ENCODE assay signal across 8 cellular contexts in the genomic region with DNA sequence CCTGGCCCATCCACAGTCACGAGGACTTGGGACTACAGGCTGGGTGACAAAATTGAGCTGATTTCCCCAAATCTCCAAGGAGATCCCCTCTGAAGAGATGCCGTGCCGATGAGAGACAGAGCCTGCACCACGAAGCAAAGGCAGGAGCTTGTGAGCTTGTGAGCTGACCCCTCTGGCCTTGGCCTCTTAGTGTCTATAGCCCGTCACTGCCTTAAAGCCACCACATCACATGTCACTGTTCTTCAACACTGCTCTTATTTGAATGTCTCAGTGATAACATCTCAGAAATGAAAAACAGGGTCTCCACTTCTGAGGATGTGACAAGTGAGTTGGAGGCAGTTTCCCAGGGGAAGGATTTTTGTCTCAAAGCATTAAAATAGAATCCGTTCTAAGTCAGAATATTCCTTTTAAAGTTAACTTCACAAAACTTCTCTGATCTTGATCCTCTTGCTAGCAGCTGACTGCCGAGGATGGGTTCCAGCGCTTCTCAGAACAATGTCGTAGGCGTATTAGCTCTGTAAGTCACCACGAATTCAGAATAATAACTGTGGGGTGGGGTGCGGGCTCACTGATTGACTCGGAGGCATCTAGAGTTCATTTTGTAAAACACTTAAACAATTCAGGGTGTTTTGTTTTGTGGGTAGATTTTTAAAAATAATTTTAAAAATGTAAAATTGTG. TPM values are rescaled to one million over a fixed set of nuclear protein-coding genes. Genes with fewer than 3 reads are reported as not detected.
DNase-seq lines count a peak whose midpoint lies in the region; ATAC-seq and TF ChIP-seq lines count a peak whose summit lies in the region.

No MANE protein-coding gene starts in this region.

- H3K27me3 ChIP-seq in CD8-positive, alpha-beta memory T cell (ENCODE audit: insufficient read depth, low read length, poor library complexity, severe bottlenecking) = no peaks in the 10 kb centered on the region
- H3K27me3 ChIP-seq in suprapubic skin = no peaks in the 10 kb centered on the region

- peak overlapping the region; percentile 62 to 84 (median 81) for H3K4me3 Mint-ChIP-seq in CD8-positive, alpha-beta memory T cell
- H3K4me3 Mint-ChIP-seq in mesothelial cell of epicardium = no peak overlapping the region

- H3K4me3 ChIP-seq in CD8-positive, alpha-beta memory T cell (ENCODE audit: low read length) = peak overlapping the region; percentile 27
- H3K4me3 ChIP-seq in suprapubic skin = no peak overlapping the region

- H3K27ac Mint-ChIP-seq in CD8-positive, alpha-beta memory T cell = peak overlapping the region; percentile 80 to 98 (median 94)
- H3K27ac Mint-ChIP-seq in mesothelial cell of epicardium = peak overlapping the region; percentile 4

- H3K27me3 Mint-ChIP-seq in CD8-positive, alpha-beta memory T cell = no peaks in the 10 kb centered on the region
- H3K27me3 Mint-ChIP-seq in mesothelial cell of epicardium (ENCODE audit: low read depth) = no peaks in the 10 kb centered on the region

- no peaks in the 10 kb centered on the region for H3K9me3 Mint-ChIP-seq in CD8-positive, alpha-beta memory T cell
- H3K9me3 Mint-ChIP-seq in mesothelial cell of epicardium = no peaks in the 10 kb centered on the region

- H3K27ac ChIP-seq in CD8-positive, alpha-beta memory T cell (ENCODE audit: low read depth, low read length) = peak overlapping the region; percentile 52
- peak overlapping the region; percentile 63 for H3K27ac ChIP-seq in suprapubic skin

- peaks cover 84% of the 10 kb centered on the region for H3K4me1 ChIP-seq in CD8-positive, alpha-beta memory T cell (ENCODE audit: insufficient read depth, low read length)
- no peaks in the 10 kb centered on the region for H3K4me1 ChIP-seq in suprapubic skin

- CTCF ChIA-PET in CD8-positive, alpha-beta memory T cell (lab: Charles Lee) = interaction anchor here (0.6 to 2.3 kb wide), 10 partner anchors 8 to 75 kb away, joined by 3 to 7 read pairs (median 3); no protein-coding TSS in a partner anchor

- WGBS in suprapubic skin = 69% methylated on average over 9 of the region's 13 CpGs

- H3K36me3 Mint-ChIP-seq in CD8-positive, alpha-beta memory T cell = peaks cover 0 to 12% (median 7%) of the 10 kb centered on the region in 3 donors
- no peaks in the 10 kb centered on the region for H3K36me3 Mint-ChIP-seq in mesothelial cell of epicardium

- TF ChIP-seq POLR2A in suprapubic skin (IDR thresholded peaks at IDR 0.05) = no peak

- no peaks in the 10 kb centered on the region for H3K9me3 ChIP-seq in CD8-positive, alpha-beta memory T cell (ENCODE audit: low read length)
- H3K9me3 ChIP-seq in suprapubic skin = no peaks in the 10 kb centered on the region

- POLR2A ChIA-PET in CD8-positive, alpha-beta memory T cell (lab: Charles Lee) = interaction anchor here (1.0 to 1.5 kb wide), 5 partner anchors 9 to 38 kb away, joined by 3 to 13 read pairs (median 5); a partner anchor contains a TSS

- peak; percentile 33 for ATAC-seq in HG03378 (IDR thresholded peaks at IDR 0.05; ENCODE audit: unreplicated experiment)

- no peak for TF ChIP-seq CTCF in mesothelial cell of epicardium (IDR thresholded peaks at IDR 0.05; ENCODE audit: unreplicated experiment)
- no peak for TF ChIP-seq CTCF in suprapubic skin (IDR thresholded peaks at IDR 0.05)

- H3K4me1 Mint-ChIP-seq in CD8-positive, alpha-beta memory T cell = peaks cover 84 to 96% (median 96%) of the 10 kb centered on the region in 3 donors
- peaks cover 27% of the 10 kb centered on the region for H3K4me1 Mint-ChIP-seq in mesothelial cell of epicardium

- DNase-seq in CD8-positive, alpha-beta memory T cell = peak in 4 of 5 donors; percentile 19 to 60 (median 29)
- DNase-seq in activated T-helper 9 cell treated with anti-CD3 and anti-CD28 coated beads, Interleukin-2, amount 50 U/mL, for 16 hours (ENCODE audit: low read depth) = peak; percentile 67
- DNase-seq in mesothelial cell of epicardium (ENCODE audit: low spot score in 2 of 2, unreplicated experiment in 2 of 2) (no peak), suprapubic skin (ENCODE audit: low spot score in 2 of 2) (no peak), NK-92 (lab: John Stamatoyannopoulos, UW; ENCODE audit: unreplicated experiment) (no peak), NCI-H128 (lab: John Stamatoyannopoulos, UW; ENCODE audit: unreplicated experiment) (no peak), SIG-M5 treated with dmso at 0.1 percent for 504 hours (lab: John Stamatoyannopoulos, UW; ENCODE audit: unreplicated experiment) (no peak)

- no peak for TF ChIP-seq EP300 in suprapubic skin (IDR thresholded peaks at IDR 0.05)

- H3K36me3 ChIP-seq in CD8-positive, alpha-beta memory T cell (ENCODE audit: insufficient read depth, low read length) = no peaks in the 10 kb centered on the region
- no peaks in the 10 kb centered on the region for H3K36me3 ChIP-seq in suprapubic skin

RNA-seq across cellular contexts. Expression of a gene that starts 37.5 kb away (rescaled TPM):
- 10 to 100 TPM; 47.8 to 51.5 TPM for total RNA-seq in CD8-positive, alpha-beta memory T cell
- 76.8 TPM for polyA plus RNA-seq in CD8-positive, alpha-beta memory T cell
- total RNA-seq in mesothelial cell of epicardium (9.0 to 15.0 TPM (median 12.1 TPM) in 3 replicates), suprapubic skin (1 to 10 TPM; 1.8 to 5.8 (median 3.8) TPM)

Comparison
In these comparisons a context has a peak if more than half of its experiments do, and no peak if none do; other contexts are left out.
1. DNase-seq: peak in CD8-positive, alpha-beta memory T cell (4 of 5) and activated T-helper 9 cell treated with anti-CD3 and anti-CD28 coated beads, Interleukin-2, amount 50 U/mL, for 16 hours (single experiment); none in mesothelial cell of epicardium (0 of 2), suprapubic skin (0 of 2), NK-92 (single experiment), NCI-H128 (single experiment) and SIG-M5 treated with dmso at 0.1 percent for 504 hours (single experiment).